ENCODE assay signal across 11 cellular contexts in genomic region chr10:60098676-60099601, GRCh38.
A peak's percentile ranks its signal among the peaks of the same experiment; 100 is the strongest.
DNase-seq lines count a peak whose midpoint lies in the region; ATAC-seq and TF ChIP-seq lines count a peak whose summit lies in the region.
"Had no signal": no experiment of that assay in that cellular context is flagged by ENCODE, and none has a peak within 500 bp of the region (broad histone marks: within the 10 kb centered on the region; RNA-seq: fewer than 3 reads in every experiment).

No MANE protein-coding gene starts in this region.

- no peak overlapping the region for H3T11ph ChIP-seq in H9 (ENCODE audit: low read length)

- H3K9me3 Mint-ChIP-seq in Caco-2 (ENCODE audit: unreplicated experiment) (no peaks in the 10 kb centered on the region), H9 (no peaks in the 10 kb centered on the region)
- no peaks in the 10 kb centered on the region for H3K9me3 Mint-ChIP-seq in activated CD8-positive, alpha-beta T cell treated with anti-CD3 and anti-CD28 coated beads for 36 hours
- H3K9me3 Mint-ChIP-seq: activated naive CD4-positive, alpha-beta T cell treated with anti-CD3 and anti-CD28 coated beads, Interleukin-2, amount 50 U/mL, for 24 hours; natural killer cell treated with Interleukin-12 subunit alpha and Interleukin-12 subunit beta and Interleukin-15 and Interleukin-18, amount 100 ng/mL, for 72 hours had no signal

- no peak overlapping the region for H3K23ac ChIP-seq in H9 (ENCODE audit: insufficient read length, low read depth, low read length)

- H2BK15ac ChIP-seq in H9 (ENCODE audit: low read depth, low read length) = no peak overlapping the region

- no peak for ATAC-seq in activated CD8-positive, alpha-beta T cell treated with anti-CD3 and anti-CD28 coated beads for 36 hours
- peak; percentile 64 for ATAC-seq in left lobe of liver
- ATAC-seq in GM21717 (IDR thresholded peaks at IDR 0.05; ENCODE audit: unreplicated experiment) = no peak
- no peak for ATAC-seq in stimulated activated naive CD8-positive, alpha-beta T cell treated with anti-CD3 and anti-CD28 coated beads, Interleukin-15, Interleukin-2, amounts not matched to agents 100 U/mL and 50 U/mL, for 24 hours
- ATAC-seq: natural killer cell treated with Interleukin-12 subunit alpha and Interleukin-12 subunit beta and Interleukin-15 and Interleukin-18, amount 100 ng/mL, for 72 hours had no signal

- no peaks in the 10 kb centered on the region for H3K23me2 ChIP-seq in H9 (ENCODE audit: insufficient read length, low read depth, low read length, poor library complexity, severe bottlenecking)

- intact Hi-C loops in Caco-2 (cut with micrococcal nuclease; ENCODE audit: unreplicated experiment) = loop anchor here (1.0 kb wide), 2 partner anchors 42 to 473 kb away; no protein-coding TSS in a partner anchor
- intact Hi-C loops in activated CD8-positive, alpha-beta T cell treated with anti-CD3 and anti-CD28 coated beads for 36 hours (cut with micrococcal nuclease) = no loop called here

- no peaks in the 10 kb centered on the region for H3K36me3 Mint-ChIP-seq in Caco-2 (ENCODE audit: insufficient read depth, unreplicated experiment)
- peaks cover 0 to 9% (median 9%) of the 10 kb centered on the region in 3 experiments; a peak in 4 of 7 replicates for H3K36me3 Mint-ChIP-seq in H9 (ENCODE audit: insufficient read depth in 1 of 3, low read depth in 3 of 3)
- no peaks in the 10 kb centered on the region for H3K36me3 Mint-ChIP-seq in activated CD8-positive, alpha-beta T cell treated with anti-CD3 and anti-CD28 coated beads for 36 hours (ENCODE audit: low read depth)
- H3K36me3 Mint-ChIP-seq: natural killer cell treated with Interleukin-12 subunit alpha and Interleukin-12 subunit beta and Interleukin-15 and Interleukin-18, amount 100 ng/mL, for 72 hours had no signal

- H2BK120ac ChIP-seq in H9 (ENCODE audit: low read depth, low read length, poor library complexity, severe bottlenecking) = no peak overlapping the region

- no peak overlapping the region for H2BK20ac ChIP-seq in H9 (ENCODE audit: low read depth, low read length, poor library complexity, severe bottlenecking)

- H3K79me2 ChIP-seq in H9 (ENCODE audit: insufficient read depth, low read length) = no peaks in the 10 kb centered on the region

- H3K4me1 ChIP-seq in Caco-2 (peaks cover 7% of the 10 kb centered on the region; the same call in 1 of the 2 replicates), H9 (ENCODE audit: insufficient read depth, low read length) (peaks cover 3% of the 10 kb centered on the region; the same call in 1 of the 2 replicates)

- no peak overlapping the region for H2AFZ ChIP-seq in H9 (ENCODE audit: low read length)

- H4K91ac ChIP-seq in H9 (ENCODE audit: insufficient read length, low read depth, low read length) = no peak overlapping the region

- no peak overlapping the region for H4K5ac ChIP-seq in H9 (ENCODE audit: insufficient read length, low read depth, low read length)

- no TSS peak for BruUV-seq in Caco-2 (replicated peaks; lab: Mats Ljungman, UMichigan)

- no peak overlapping the region for H3K18ac ChIP-seq in H9 (ENCODE audit: insufficient read length, low read depth, low read length)

- no peaks in the 10 kb centered on the region for H3K27me3 ChIP-seq in Caco-2 (replicated peaks; ENCODE audit: control insufficient read depth, insufficient read depth, low read length)
- H3K27me3 ChIP-seq in H9 (ENCODE audit: insufficient read depth, low read length) = no peaks in the 10 kb centered on the region

- H4K20me1 ChIP-seq in H9 (ENCODE audit: control insufficient read depth, insufficient read depth, insufficient read length) = no peaks in the 10 kb centered on the region

- H4K8ac ChIP-seq in H9 (replicated peaks; ENCODE audit: insufficient read length, low read depth, low read length) = no peak overlapping the region

- no peak overlapping the region for H2AK5ac ChIP-seq in H9 (ENCODE audit: insufficient read length, low read length)

- H2BK5ac ChIP-seq in H9 (ENCODE audit: insufficient read length, low read length) = no peak overlapping the region

- no peak overlapping the region for H3K27ac Mint-ChIP-seq in Caco-2 (ENCODE audit: unreplicated experiment)
- no peak overlapping the region; a peak in 1 of 7 replicates for H3K27ac Mint-ChIP-seq in H9
- no peak overlapping the region for H3K27ac Mint-ChIP-seq in activated CD8-positive, alpha-beta T cell treated with anti-CD3 and anti-CD28 coated beads for 36 hours
- H3K27ac Mint-ChIP-seq: activated naive CD4-positive, alpha-beta T cell treated with anti-CD3 and anti-CD28 coated beads, Interleukin-2, amount 50 U/mL, for 24 hours; natural killer cell treated with Interleukin-12 subunit alpha and Interleukin-12 subunit beta and Interleukin-15 and Interleukin-18, amount 100 ng/mL, for 72 hours had no signal

- H3K9me3 ChIP-seq in Caco-2 = no peaks in the 10 kb centered on the region
- no peaks in the 10 kb centered on the region for H3K9me3 ChIP-seq in H9 (ENCODE audit: control insufficient read depth, low read depth, low read length)

- H3K4me1 Mint-ChIP-seq in Caco-2 (ENCODE audit: low read depth, unreplicated experiment) (peaks cover 10% of the 10 kb centered on the region), H9 (peaks cover 12 to 14% of the 10 kb centered on the region in 2 experiments)
- H3K4me1 Mint-ChIP-seq in activated CD8-positive, alpha-beta T cell treated with anti-CD3 and anti-CD28 coated beads for 36 hours (ENCODE audit: low read depth) = no peaks in the 10 kb centered on the region
- H3K4me1 Mint-ChIP-seq: activated naive CD4-positive, alpha-beta T cell treated with anti-CD3 and anti-CD28 coated beads, Interleukin-2, amount 50 U/mL, for 24 hours had no signal

- H3K56ac ChIP-seq in H9 (ENCODE audit: insufficient read length, low read depth, low read length) = no peak overlapping the region

- H3K4me3 Mint-ChIP-seq in Caco-2 (ENCODE audit: unreplicated experiment) = no peak overlapping the region
- H3K4me3 Mint-ChIP-seq in H9 = no peak overlapping the region
- H3K4me3 Mint-ChIP-seq in activated CD8-positive, alpha-beta T cell treated with anti-CD3 and anti-CD28 coated beads for 36 hours = no peak overlapping the region
- H3K4me3 Mint-ChIP-seq: activated naive CD4-positive, alpha-beta T cell treated with anti-CD3 and anti-CD28 coated beads, Interleukin-2, amount 50 U/mL, for 24 hours; natural killer cell treated with Interleukin-12 subunit alpha and Interleukin-12 subunit beta and Interleukin-15 and Interleukin-18, amount 100 ng/mL, for 72 hours had no signal

- no CpG with 5 or more reads among the region's 4 CpGs for WGBS in H9 (ENCODE audit: extremely low coverage, insufficient read length, low lambda C conversion rate)

- no peak overlapping the region for H3K27ac ChIP-seq in H9 (ENCODE audit: insufficient read length, low read depth, low read length)

- H3K4me2 ChIP-seq in H9 (ENCODE audit: insufficient read depth, insufficient read length, low read length) = no peak overlapping the region

- POLR2A ChIA-PET in Caco-2 (lab: Charles Lee) = no interaction called here
- POLR2A ChIA-PET in activated CD8-positive, alpha-beta T cell treated with anti-CD3 and anti-CD28 coated beads for 36 hours (lab: Charles Lee) = no interaction called here

- H3K9ac ChIP-seq in H9 (ENCODE audit: extremely low read depth, insufficient read length, low read length) = no peak overlapping the region

- H3K4ac ChIP-seq in H9 (ENCODE audit: low read depth, low read length) = no peak overlapping the region

- H3K14ac ChIP-seq in H9 (ENCODE audit: insufficient read depth, low read length) = no peak overlapping the region

- CTCF ChIA-PET in Caco-2 (lab: Charles Lee) = interaction anchor here (0.6 to 2.2 kb wide), 3 partner anchors 16 to 131 kb away, joined by 5 to 24 read pairs (median 12); no protein-coding TSS in a partner anchor
- CTCF ChIA-PET in activated CD8-positive, alpha-beta T cell treated with anti-CD3 and anti-CD28 coated beads for 36 hours (lab: Charles Lee) = interaction anchor here (0.6 to 3.9 kb wide), 8 partner anchors 16 to 1703 kb away, joined by 3 to 19 read pairs (median 3); partner anchors contain the start of gene SLC16A9

- H3K4me3 ChIP-seq in Caco-2 (ENCODE audit: low read depth, low read length) = no peak overlapping the region

- H3K79me1 ChIP-seq in H9 (ENCODE audit: insufficient read depth, low read depth, low read length, poor library complexity, severe bottlenecking) = no peaks in the 10 kb centered on the region

- peak; percentile 52 to 64 for DNase-seq in Caco-2
- DNase-seq in H9 = no peak
- DNase-seq in activated CD8-positive, alpha-beta T cell treated with anti-CD3 and anti-CD28 coated beads for 36 hours = peak; percentile 16
- DNase-seq in left lobe of liver (ENCODE audit: low spot score) = no peak
- no peak for DNase-seq in putamen (ENCODE audit: low spot score)
- no peak for DNase-seq in activated T-cell treated with anti-CD3 and anti-CD28 coated beads for 4 hours
- DNase-seq in stimulated activated naive CD8-positive, alpha-beta T cell treated with anti-CD3 and anti-CD28 coated beads, Interleukin-15, Interleukin-2, amounts not matched to agents 100 U/mL and 50 U/mL, for 24 hours = no peak
- DNase-seq: MV-4-11 had no signal

- H3K36me3 ChIP-seq in Caco-2 (ENCODE audit: control insufficient read depth, insufficient read depth, low read length) = no peaks in the 10 kb centered on the region

- TF ChIP-seq CTCF in Caco-2 (IDR thresholded peaks at IDR 0.05; ENCODE audit: insufficient read depth in 1 of 2, low read depth in 1 of 2, low read length in 1 of 2, severe bottlenecking in 1 of 2, unreplicated experiment in 1 of 2) (peak; percentile 42 to 62), H9 (conservative IDR thresholded peaks at IDR 0.05) (peak; percentile 33; the same call in 1 of the 3 replicates)
- no peak for TF ChIP-seq CTCF in activated CD8-positive, alpha-beta T cell treated with anti-CD3 and anti-CD28 coated beads for 36 hours (IDR thresholded peaks at IDR 0.05)

- H3K27me3 Mint-ChIP-seq in Caco-2 (ENCODE audit: insufficient read depth, unreplicated experiment) = no peaks in the 10 kb centered on the region
- no peaks in the 10 kb centered on the region for H3K27me3 Mint-ChIP-seq in H9 (ENCODE audit: low read depth)
- H3K27me3 Mint-ChIP-seq in activated CD8-positive, alpha-beta T cell treated with anti-CD3 and anti-CD28 coated beads for 36 hours = peaks cover 2% of the 10 kb centered on the region
- H3K27me3 Mint-ChIP-seq: activated naive CD4-positive, alpha-beta T cell treated with anti-CD3 and anti-CD28 coated beads, Interleukin-2, amount 50 U/mL, for 24 hours; natural killer cell treated with Interleukin-12 subunit alpha and Interleukin-12 subunit beta and Interleukin-15 and Interleukin-18, amount 100 ng/mL, for 72 hours had no signal

- no peak overlapping the region for H2BK12ac ChIP-seq in H9 (ENCODE audit: insufficient read length, low read depth, low read length)

Comparison
In these comparisons a context has a peak if more than half of its experiments do, and no peak if none do; other contexts are left out.
1. DNase-seq: peak in Caco-2 (2 of 2) and activated CD8-positive, alpha-beta T cell treated with anti-CD3 and anti-CD28 coated beads for 36 hours (single experiment); none in H9 (single experiment), left lobe of liver (single experiment), putamen (single experiment), activated T-cell treated with anti-CD3 and anti-CD28 coated beads for 4 hours (single experiment) and stimulated activated naive CD8-positive, alpha-beta T cell treated with anti-CD3 and anti-CD28 coated beads, Interleukin-15, Interleukin-2, amounts not matched to agents 100 U/mL and 50 U/mL, for 24 hours (single experiment).